ENCODE assay signal across 28 cellular contexts in genomic region chr6:155587817-155588216, GRCh38.
"Had no signal": no experiment of that assay in that cellular context is flagged by ENCODE, and none has a peak within 500 bp of the region (broad histone marks: within the 10 kb centered on the region; RNA-seq: fewer than 3 reads in every experiment).

No MANE protein-coding gene starts in this region.

- H3K4me3 ChIP-seq: colonic mucosa, coronary artery, dorsolateral prefrontal cortex, esophagus muscularis mucosa, esophagus squamous epithelium, gastrocnemius medialis, gastroesophageal sphincter, heart left ventricle, heart right ventricle had no signal

- H3K4me1 ChIP-seq: colonic mucosa, esophagus muscularis mucosa, foreskin keratinocyte, gastrocnemius medialis, gastroesophageal sphincter, heart left ventricle, heart right ventricle had no signal

- FAIRE-seq: colon, endometrium, endothelial cell of umbilical vein, frontal cortex had no signal

- H3K36me3 ChIP-seq: colonic mucosa, esophagus muscularis mucosa, esophagus squamous epithelium, gastrocnemius medialis, gastroesophageal sphincter, heart left ventricle, heart right ventricle had no signal

- DNase-seq: colonic mucosa; cortex of kidney; dermis blood vessel endothelial cell; dorsolateral prefrontal cortex; effector CD4-positive, alpha-beta T cell; effector CD8-positive, alpha-beta T cell; effector memory CD4-positive, alpha-beta T cell; effector memory CD8-positive, alpha-beta T cell; endodermal cell; erythroblast; esophagus squamous epithelium; foreskin fibroblast; foreskin keratinocyte; foreskin melanocyte; gastrocnemius medialis; glutamatergic neuron; head of caudate nucleus; heart left ventricle; heart right ventricle had no signal

- H3K27me3 ChIP-seq: colonic mucosa, esophagus muscularis mucosa, esophagus squamous epithelium, foreskin keratinocyte, gastrocnemius medialis, gastroesophageal sphincter, heart left ventricle, heart right ventricle had no signal

- ATAC-seq: effector memory CD8-positive, alpha-beta T cell; esophagus mucosa; foreskin keratinocyte; gastrocnemius medialis; gastroesophageal sphincter; heart left ventricle; heart right ventricle had no signal

- H3K9me3 ChIP-seq: colonic mucosa, gastrocnemius medialis, gastroesophageal sphincter had no signal

- H3K27ac ChIP-seq: colonic mucosa, coronary artery, dorsolateral prefrontal cortex, epithelial cell of prostate, esophagus muscularis mucosa, esophagus squamous epithelium, foreskin keratinocyte, gastrocnemius medialis, gastroesophageal sphincter, heart left ventricle, heart right ventricle had no signal
